Comparison of ENCODE assay signal across 13 cellular contexts in genomic region chr21:23475518-23476189, GRCh38.
"Had no signal": no experiment of that assay in that cellular context is flagged by ENCODE, and none has a peak within 500 bp of the region (broad histone marks: within the 10 kb centered on the region; RNA-seq: fewer than 3 reads in every experiment).

No MANE protein-coding gene starts in this region.

- H3K4me3 ChIP-seq: heart right ventricle, lower lobe of right lung, right atrium auricular region had no signal

- H3K36me3 ChIP-seq: heart right ventricle, lower lobe of right lung, right atrium auricular region had no signal

- ATAC-seq: heart right ventricle; left cardiac atrium; lower lobe of right lung; stimulated activated memory B cell treated with anti-CD40 and anti-IgM and Interleukin-4, amounts not matched to agents 10 μg/mL and 1 μg/mL and 100 μg/mL, for 72 hours had no signal

- DNase-seq: activated CD4-positive, alpha-beta T cell treated with anti-CD3 and anti-CD28 coated beads, Interleukin-2, amount 10 ng/mL, durations not matched to agents 7 days and 5 days; activated CD8-positive, alpha-beta memory T cell treated with anti-CD3 and anti-CD28 coated beads for 24 hours; activated naive CD8-positive, alpha-beta T cell treated with anti-CD3 and anti-CD28 coated beads, Interleukin-2, amount 10 ng/mL, durations not matched to agents 7 days and 5 days; anterior cingulate cortex; cerebellar nuclear complex; effector memory CD4-positive, alpha-beta T cell; heart right ventricle; left cardiac atrium; lower lobe of right lung; nephron progenitor cell; stimulated activated CD4-positive, alpha-beta T cell treated with anti-CD3 and anti-CD28 coated beads, Interleukin-2, amount 100 ng/mL, for 48 hours had no signal

- H3K9me3 ChIP-seq: heart right ventricle, lower lobe of right lung, right atrium auricular region had no signal

- H3K4me1 ChIP-seq: heart right ventricle, lower lobe of right lung, right atrium auricular region had no signal

- H3K27ac ChIP-seq: heart right ventricle, lower lobe of right lung, right atrium auricular region had no signal

- H3K27me3 ChIP-seq: heart right ventricle, right atrium auricular region had no signal
